ENCODE assay signal across 8 cellular contexts in the genomic region with DNA sequence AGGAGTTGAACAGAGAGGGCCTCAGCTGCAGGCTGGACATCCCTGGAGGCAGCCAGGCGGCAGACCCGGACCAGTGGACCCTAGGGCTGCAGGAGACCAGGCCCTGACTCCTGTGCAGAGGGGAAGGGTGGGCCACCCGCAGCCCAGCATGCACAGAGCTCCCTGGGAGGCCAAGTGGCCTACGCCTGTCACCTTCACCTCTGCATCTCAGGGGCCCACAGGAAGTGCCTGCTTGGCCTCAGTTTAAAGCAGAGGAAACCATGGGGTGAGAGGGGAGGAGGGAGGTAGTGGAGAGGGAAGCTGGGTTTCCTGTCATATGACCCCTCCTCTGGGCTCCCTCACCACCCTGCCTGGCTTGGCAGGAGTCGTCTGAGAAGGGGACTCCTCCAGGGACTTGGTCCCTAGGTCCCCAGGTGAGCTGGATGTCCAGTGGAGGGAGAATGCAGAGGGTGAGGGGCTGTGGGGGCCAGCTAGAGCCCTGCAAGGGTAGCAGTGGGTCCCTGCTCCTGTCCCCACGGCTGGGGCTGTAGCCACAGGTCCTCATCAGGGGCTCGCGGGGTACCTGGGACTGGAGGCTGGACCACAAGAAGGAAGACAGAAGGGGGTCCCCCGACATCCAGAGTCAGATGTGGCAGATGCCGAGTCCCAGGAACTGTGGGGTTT. TPM values are rescaled to one million over a fixed set of nuclear protein-coding genes. Genes with fewer than 3 reads are reported as not detected.
DNase-seq lines count a peak whose midpoint lies in the region; ATAC-seq and TF ChIP-seq lines count a peak whose summit lies in the region.

A gene with protein sequence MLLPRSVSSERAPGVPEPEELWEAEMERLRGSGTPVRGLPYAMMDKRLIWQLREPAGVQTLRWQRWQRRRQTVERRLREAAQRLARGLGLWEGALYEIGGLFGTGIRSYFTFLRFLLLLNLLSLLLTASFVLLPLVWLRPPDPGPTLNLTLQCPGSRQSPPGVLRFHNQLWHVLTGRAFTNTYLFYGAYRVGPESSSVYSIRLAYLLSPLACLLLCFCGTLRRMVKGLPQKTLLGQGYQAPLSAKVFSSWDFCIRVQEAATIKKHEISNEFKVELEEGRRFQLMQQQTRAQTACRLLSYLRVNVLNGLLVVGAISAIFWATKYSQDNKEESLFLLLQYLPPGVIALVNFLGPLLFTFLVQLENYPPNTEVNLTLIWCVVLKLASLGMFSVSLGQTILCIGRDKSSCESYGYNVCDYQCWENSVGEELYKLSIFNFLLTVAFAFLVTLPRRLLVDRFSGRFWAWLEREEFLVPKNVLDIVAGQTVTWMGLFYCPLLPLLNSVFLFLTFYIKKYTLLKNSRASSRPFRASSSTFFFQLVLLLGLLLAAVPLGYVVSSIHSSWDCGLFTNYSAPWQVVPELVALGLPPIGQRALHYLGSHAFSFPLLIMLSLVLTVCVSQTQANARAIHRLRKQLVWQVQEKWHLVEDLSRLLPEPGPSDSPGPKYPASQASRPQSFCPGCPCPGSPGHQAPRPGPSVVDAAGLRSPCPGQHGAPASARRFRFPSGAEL (plus strand): TSS at position 333 of the 663 bp plus-strand sequence. CDS start 818 bp downstream, outside the sequence.

- H3K36me3 Mint-ChIP-seq in T-helper 1 cell treated with Interleukin-12 subunit alpha and Interleukin-12 subunit beta and Interleukin-4 antibody, amounts not matched to agents 30 μg/mL and 1 μg/mL, for 36 hours (ENCODE audit: low read depth), result peaks cover 46% of the 10 kb centered on the region
- peaks cover 9 to 45% (median 27%) of the 10 kb centered on the region in 3 donors for H3K36me3 Mint-ChIP-seq in naive thymus-derived CD8-positive, alpha-beta T cell

- POLR2A ChIA-PET in naive thymus-derived CD8-positive, alpha-beta T cell (lab: Charles Lee), result interaction anchor here (0.6 to 30.2 kb wide), 23 partner anchors 6 to 725 kb away, joined by 3 to 1112 read pairs (median 6); partner anchors contain the start of genes C17orf99, SYNGR2 and TMC6 and of another gene

- peak within 1 kb of the TSS; percentile 93 for H3K27ac ChIP-seq in caudate nucleus (ENCODE audit: low read depth, low read length)
- no peak within 1 kb of the TSS for H3K27ac ChIP-seq in thyroid gland

- peak within 1 kb of the TSS; percentile 98 for H3K4me3 Mint-ChIP-seq in T-helper 1 cell treated with Interleukin-12 subunit alpha and Interleukin-12 subunit beta and Interleukin-4 antibody, amounts not matched to agents 30 μg/mL and 1 μg/mL, for 36 hours
- peak within 1 kb of the TSS; percentile 96 to 100 (median 98) for H3K4me3 Mint-ChIP-seq in naive thymus-derived CD8-positive, alpha-beta T cell

- H3K36me3 ChIP-seq in thyroid gland, result no peaks in the 10 kb centered on the region

- intact Hi-C loops in thyroid gland (cut with DNase I), result no loop called here

- peak within 1 kb of the TSS; percentile 98 for H3K27ac Mint-ChIP-seq in T-helper 1 cell treated with Interleukin-12 subunit alpha and Interleukin-12 subunit beta and Interleukin-4 antibody, amounts not matched to agents 30 μg/mL and 1 μg/mL, for 36 hours
- peak within 1 kb of the TSS; percentile 89 to 100 (median 97) for H3K27ac Mint-ChIP-seq in naive thymus-derived CD8-positive, alpha-beta T cell

- peak; percentile 51 to 63 for ATAC-seq in naive thymus-derived CD8-positive, alpha-beta T cell

- TF ChIP-seq POLR2A in thyroid gland (IDR thresholded peaks at IDR 0.05), result no peak

- no peak for TF ChIP-seq CTCF in thyroid gland (IDR thresholded peaks at IDR 0.05)

- H3K9me3 ChIP-seq in thyroid gland, result no peaks in the 10 kb centered on the region

- DNase-seq in stimulated activated CD4-positive, alpha-beta T cell treated with anti-CD3 and anti-CD28 coated beads, Interleukin-12 subunit alpha, Interleukin-12 subunit beta, amount 100 ng/mL, for 48 hours (ENCODE audit: low read depth in 2 of 3, low spot score in 1 of 3), result peak in 2 of 3 donors; percentile 55 to 60
- no peak for DNase-seq in stimulated activated CD4-positive, alpha-beta T cell treated with anti-CD3 and anti-CD28 coated beads, Interleukin-12 subunit alpha, Interleukin-12 subunit beta, amount 100 ng/mL, for 4 hours
- DNase-seq in caudate nucleus (lab: John Stamatoyannopoulos, UW) (peak in 3 of 61 donors; percentile 21 to 45 (median 37)), thyroid gland (no peak), inferior parietal cortex (ENCODE audit: extremely low spot score) (no peak), NCI-H526 treated with DMSO at 0.1 percent for 48 hours (lab: John Stamatoyannopoulos, UW) (no peak)
- DNase-seq in naive thymus-derived CD8-positive, alpha-beta T cell, result peak; percentile 52 to 95 (median 88)

- H3K4me1 ChIP-seq in thyroid gland, result peaks cover 26 to 55% of the 10 kb centered on the region in 2 donors

- H3K4me3 ChIP-seq in thyroid gland (replicated peaks in 1 of 3), result peak within 1 kb of the TSS in 1 of 3 donors; percentile 23

- no peaks in the 10 kb centered on the region for H3K27me3 ChIP-seq in thyroid gland

- peaks cover 46% of the 10 kb centered on the region for H3K4me1 Mint-ChIP-seq in T-helper 1 cell treated with Interleukin-12 subunit alpha and Interleukin-12 subunit beta and Interleukin-4 antibody, amounts not matched to agents 30 μg/mL and 1 μg/mL, for 36 hours (ENCODE audit: low read depth)
- peaks cover 35 to 67% (median 59%) of the 10 kb centered on the region in 4 donors for H3K4me1 Mint-ChIP-seq in naive thymus-derived CD8-positive, alpha-beta T cell

- no peaks in the 10 kb centered on the region for H3K27me3 Mint-ChIP-seq in T-helper 1 cell treated with Interleukin-12 subunit alpha and Interleukin-12 subunit beta and Interleukin-4 antibody, amounts not matched to agents 30 μg/mL and 1 μg/mL, for 36 hours (ENCODE audit: low read depth)
- no peaks in the 10 kb centered on the region for H3K27me3 Mint-ChIP-seq in naive thymus-derived CD8-positive, alpha-beta T cell

- 79 to 81% methylated on average over 7 to 9 of the region's 10 CpGs for WGBS in thyroid gland, 2 donors

- H3K9me3 Mint-ChIP-seq in T-helper 1 cell treated with Interleukin-12 subunit alpha and Interleukin-12 subunit beta and Interleukin-4 antibody, amounts not matched to agents 30 μg/mL and 1 μg/mL, for 36 hours, result no peaks in the 10 kb centered on the region
- peaks cover 0 to 2% (median 0%) of the 10 kb centered on the region in 9 donors for H3K9me3 Mint-ChIP-seq in naive thymus-derived CD8-positive, alpha-beta T cell

RNA-seq across cellular contexts. Expression of the gene that starts here (rescaled TPM):
- 100 to 1,000 TPM; 367 to 370 TPM for total RNA-seq in naive thymus-derived CD8-positive, alpha-beta T cell
- 100 to 1,000 TPM in 1 of 3 donors, 10 to 100 TPM in 2; 62.5 to 141 (median 72.9) TPM for polyA plus RNA-seq in naive thymus-derived CD8-positive, alpha-beta T cell
- total RNA-seq in thyroid gland, result 1 to 10 TPM; 1.4 to 4.7 (median 1.9) TPM

Comparison
In these comparisons a context has a peak if more than half of its experiments do, and no peak if none do; other contexts are left out.
1. RNA of the gene that starts here (total RNA-seq): 367 to 370 TPM in naive thymus-derived CD8-positive, alpha-beta T cell; 1.4 to 4.7 TPM in thyroid gland; every median in the first group is over 10 times any median in the second.
2. DNase-seq: peak in stimulated activated CD4-positive, alpha-beta T cell treated with anti-CD3 and anti-CD28 coated beads, Interleukin-12 subunit alpha, Interleukin-12 subunit beta, amount 100 ng/mL, for 48 hours (2 of 3) and naive thymus-derived CD8-positive, alpha-beta T cell (10 of 10); none in stimulated activated CD4-positive, alpha-beta T cell treated with anti-CD3 and anti-CD28 coated beads, Interleukin-12 subunit alpha, Interleukin-12 subunit beta, amount 100 ng/mL, for 4 hours (single experiment), thyroid gland (0 of 2), inferior parietal cortex (single experiment) and NCI-H526 treated with DMSO at 0.1 percent for 48 hours (single experiment).